Comparison of ENCODE assay signal across 1 cellular context in the genomic region with DNA sequence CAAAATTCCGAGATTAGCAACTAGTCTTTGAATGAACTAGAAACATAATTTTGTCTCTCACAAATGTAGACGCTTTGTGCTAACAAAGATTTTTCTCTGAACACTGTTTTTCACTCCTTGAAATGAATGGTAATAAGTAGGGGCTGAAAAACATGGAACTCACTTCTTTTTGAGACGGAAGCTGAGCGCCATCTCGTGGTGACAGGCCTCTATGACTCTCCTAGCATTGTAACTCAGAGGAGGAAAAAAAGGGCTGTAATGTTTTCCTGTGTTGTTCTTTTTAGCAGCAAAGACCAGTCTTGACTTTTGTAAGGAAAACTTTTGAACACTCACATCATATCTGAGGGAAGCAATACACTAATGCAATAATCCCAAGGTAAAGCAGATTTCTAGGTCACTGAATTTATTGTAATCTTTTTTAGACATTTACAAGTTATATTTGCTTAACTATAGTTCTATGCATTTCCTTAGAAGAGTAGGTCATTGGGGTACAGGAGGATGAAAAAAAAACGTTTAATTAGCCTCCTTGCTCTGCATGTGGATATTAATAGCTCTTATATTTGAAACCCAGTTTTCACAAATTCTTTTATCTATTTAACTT.
TF ChIP-seq lines count a peak whose summit lies in the region.

No MANE protein-coding gene starts in this region.

TF ChIP-seq in HepG2, 621 proteins besides CTCF, POLR2A, EP300 and RAD21 (continued from another document):
- TF ChIP-seq, protein P1, sequence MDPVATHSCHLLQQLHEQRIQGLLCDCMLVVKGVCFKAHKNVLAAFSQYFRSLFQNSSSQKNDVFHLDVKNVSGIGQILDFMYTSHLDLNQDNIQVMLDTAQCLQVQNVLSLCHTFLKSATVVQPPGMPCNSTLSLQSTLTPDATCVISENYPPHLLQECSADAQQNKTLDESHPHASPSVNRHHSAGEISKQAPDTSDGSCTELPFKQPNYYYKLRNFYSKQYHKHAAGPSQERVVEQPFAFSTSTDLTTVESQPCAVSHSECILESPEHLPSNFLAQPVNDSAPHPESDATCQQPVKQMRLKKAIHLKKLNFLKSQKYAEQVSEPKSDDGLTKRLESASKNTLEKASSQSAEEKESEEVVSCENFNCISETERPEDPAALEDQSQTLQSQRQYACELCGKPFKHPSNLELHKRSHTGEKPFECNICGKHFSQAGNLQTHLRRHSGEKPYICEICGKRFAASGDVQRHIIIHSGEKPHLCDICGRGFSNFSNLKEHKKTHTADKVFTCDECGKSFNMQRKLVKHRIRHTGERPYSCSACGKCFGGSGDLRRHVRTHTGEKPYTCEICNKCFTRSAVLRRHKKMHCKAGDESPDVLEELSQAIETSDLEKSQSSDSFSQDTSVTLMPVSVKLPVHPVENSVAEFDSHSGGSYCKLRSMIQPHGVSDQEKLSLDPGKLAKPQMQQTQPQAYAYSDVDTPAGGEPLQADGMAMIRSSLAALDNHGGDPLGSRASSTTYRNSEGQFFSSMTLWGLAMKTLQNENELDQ (CRISPR knock-in tag; IDR thresholded peaks at IDR 0.05; ENCODE audit: borderline replicate concordance), result no peak
- no peak for TF ChIP-seq ZNF20 (CRISPR knock-in tag; IDR thresholded peaks at IDR 0.05)
- TF ChIP-seq ZNF816 (CRISPR knock-in tag; IDR thresholded peaks at IDR 0.05; ENCODE audit: borderline replicate concordance), result no peak
- peak; percentile 97 for TF ChIP-seq STAG1 (CRISPR knock-in tag; IDR thresholded peaks at IDR 0.05)
- TF ChIP-seq NR2C2 (CRISPR knock-in tag; IDR thresholded peaks at IDR 0.05; ENCODE audit: borderline replicate concordance), result no peak
- TF ChIP-seq GATA4 (IDR thresholded peaks at IDR 0.05; ENCODE audit: borderline replicate concordance, low read depth), result no peak
- no peak for TF ChIP-seq KDM1A (CRISPR knock-in tag; IDR thresholded peaks at IDR 0.05)
- TF ChIP-seq, protein P2, sequence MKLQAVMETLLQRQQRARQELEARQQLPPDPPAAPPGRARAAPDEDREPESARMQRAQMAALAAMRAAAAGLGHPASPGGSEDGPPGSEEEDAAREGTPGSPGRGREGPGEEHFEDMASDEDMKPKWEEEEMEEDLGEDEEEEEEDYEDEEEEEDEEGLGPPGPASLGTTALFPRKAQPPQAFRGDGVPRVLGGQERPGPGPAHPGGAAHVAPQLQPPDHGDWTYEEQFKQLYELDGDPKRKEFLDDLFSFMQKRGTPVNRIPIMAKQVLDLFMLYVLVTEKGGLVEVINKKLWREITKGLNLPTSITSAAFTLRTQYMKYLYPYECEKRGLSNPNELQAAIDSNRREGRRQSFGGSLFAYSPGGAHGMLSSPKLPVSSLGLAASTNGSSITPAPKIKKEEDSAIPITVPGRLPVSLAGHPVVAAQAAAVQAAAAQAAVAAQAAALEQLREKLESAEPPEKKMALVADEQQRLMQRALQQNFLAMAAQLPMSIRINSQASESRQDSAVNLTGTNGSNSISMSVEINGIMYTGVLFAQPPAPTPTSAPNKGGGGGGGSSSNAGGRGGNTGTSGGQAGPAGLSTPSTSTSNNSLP (IDR thresholded peaks at IDR 0.05; ENCODE audit: low read depth, low read length), result 0 out of 2 replicates have a peak, but pooled peaks have one; percentile 40
- TF ChIP-seq SP4 (CRISPR knock-in tag; IDR thresholded peaks at IDR 0.05), result no peak
- no peak for TF ChIP-seq ZFAT (CRISPR knock-in tag; conservative IDR thresholded peaks at IDR 0.05)
- no peak for TF ChIP-seq ATF7 (IDR thresholded peaks at IDR 0.05)
- TF ChIP-seq ATF7 (CRISPR knock-in tag; IDR thresholded peaks at IDR 0.05), result no peak
- no peak for TF ChIP-seq EEA1 (CRISPR knock-in tag; IDR thresholded peaks at IDR 0.05; ENCODE audit: borderline replicate concordance)
